In the genomic region with DNA sequence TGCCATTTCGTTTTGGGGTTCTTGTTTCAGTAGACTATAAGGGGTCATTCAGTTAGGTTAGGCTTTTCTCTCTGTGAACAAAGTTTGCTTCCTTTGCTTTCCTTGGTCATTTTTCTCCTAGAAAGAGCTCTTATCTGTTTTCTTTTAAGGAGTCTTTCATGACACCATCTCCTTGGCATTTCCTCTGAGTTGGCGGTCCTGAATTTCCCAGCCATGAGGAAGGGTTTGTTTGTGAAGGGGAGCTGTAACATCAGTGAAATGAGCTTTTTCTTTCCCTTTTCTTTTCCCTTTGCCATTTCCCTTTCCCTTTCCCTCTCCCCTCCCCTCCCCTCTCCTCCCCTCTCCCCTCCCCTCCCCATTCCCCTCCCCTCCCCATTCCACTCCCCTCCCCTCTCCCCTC, we compare ENCODE assay signal across 10 cellular contexts.
A peak's percentile ranks its signal among the peaks of the same experiment; 100 is the strongest.
DNase-seq lines count a peak whose midpoint lies in the region; ATAC-seq lines count a peak whose summit lies in the region.
"Had no signal": no experiment of that assay in that cellular context is flagged by ENCODE, and none has a peak within 500 bp of the region (broad histone marks: within the 10 kb centered on the region; RNA-seq: fewer than 3 reads in every experiment).

No MANE protein-coding gene starts in this region.

- DNase-seq in AG08396 (ENCODE audit: low spot score) (peak; percentile 60), M059J (ENCODE audit: low read depth) (peak; percentile 96), dedifferentiated amniotic fluid mesenchymal stem cell (ENCODE audit: extremely low spot score) (peak; percentile 94), mesendoderm (peak; percentile 92), NCI-H2196 (lab: John Stamatoyannopoulos, UW; ENCODE audit: unreplicated experiment) (no peak), NK-92 (lab: John Stamatoyannopoulos, UW; ENCODE audit: unreplicated experiment) (no peak)
- DNase-seq in activated CD4-positive, alpha-beta T cell treated with anti-CD3 and anti-CD28 coated beads for 36 hours = no peak
- DNase-seq: CD8-positive, alpha-beta memory T cell; nephron progenitor cell had no signal

- peaks cover 77% of the 10 kb centered on the region for H3K79me2 ChIP-seq in mesendoderm (ENCODE audit: control insufficient read depth, insufficient read depth, low read length)

- no peaks in the 10 kb centered on the region for H3K9me3 Mint-ChIP-seq in activated CD4-positive, alpha-beta T cell treated with anti-CD3 and anti-CD28 coated beads for 36 hours (ENCODE audit: low read depth)
- H3K9me3 Mint-ChIP-seq: CD8-positive, alpha-beta memory T cell had no signal

- H3K4me1 Mint-ChIP-seq in activated CD4-positive, alpha-beta T cell treated with anti-CD3 and anti-CD28 coated beads for 36 hours = peaks cover 73% of the 10 kb centered on the region

- no peaks in the 10 kb centered on the region for H3K36me3 ChIP-seq in mesendoderm (ENCODE audit: control insufficient read depth, insufficient read depth, low read length)

- H3K79me1 ChIP-seq in mesendoderm (ENCODE audit: low read length) = peaks cover 16% of the 10 kb centered on the region

- no peak overlapping the region for H3K23ac ChIP-seq in mesendoderm (ENCODE audit: low read length)

- peak overlapping the region; percentile 66 for H3K27ac ChIP-seq in mesendoderm (ENCODE audit: low read depth, low read length)

- H4K8ac ChIP-seq in mesendoderm (ENCODE audit: low read depth, low read length) = no peak overlapping the region

- no peak overlapping the region for H2BK120ac ChIP-seq in mesendoderm (ENCODE audit: low read depth, low read length)

- H3K27ac Mint-ChIP-seq in activated CD4-positive, alpha-beta T cell treated with anti-CD3 and anti-CD28 coated beads for 36 hours = no peak overlapping the region

- no peak overlapping the region for H3K56ac ChIP-seq in mesendoderm (ENCODE audit: low read length)

- no peak for ATAC-seq in activated CD4-positive, alpha-beta T cell treated with anti-CD3 and anti-CD28 coated beads for 36 hours
- ATAC-seq in HG02759 (IDR thresholded peaks at IDR 0.05; ENCODE audit: unreplicated experiment) = no peak

- H3K4me3 Mint-ChIP-seq in activated CD4-positive, alpha-beta T cell treated with anti-CD3 and anti-CD28 coated beads for 36 hours = no peak overlapping the region
- H3K4me3 Mint-ChIP-seq: nephron progenitor cell had no signal

- H3K4ac ChIP-seq in mesendoderm (ENCODE audit: low read depth, low read length) = no peak overlapping the region

- no CpG with 5 or more reads among the region's 2 CpGs for WGBS in mesendoderm (ENCODE audit: extremely low coverage, insufficient coverage, low lambda C conversion rate)

- no peaks in the 10 kb centered on the region for H3K36me3 Mint-ChIP-seq in activated CD4-positive, alpha-beta T cell treated with anti-CD3 and anti-CD28 coated beads for 36 hours (ENCODE audit: low read depth)

- H3K9ac ChIP-seq in mesendoderm (ENCODE audit: low read length) = no peak overlapping the region

- H2AK5ac ChIP-seq in mesendoderm (ENCODE audit: low read length) = no peak overlapping the region

- H3K4me3 ChIP-seq in mesendoderm (ENCODE audit: low read length) = no peak overlapping the region

- no peak overlapping the region for H3K18ac ChIP-seq in mesendoderm (ENCODE audit: low read length)

- H3K27me3 ChIP-seq in mesendoderm (ENCODE audit: insufficient read depth, low read length, poor library complexity) = no peaks in the 10 kb centered on the region

- H3K4me1 ChIP-seq in mesendoderm (ENCODE audit: control insufficient read depth, low read depth, low read length) = peaks cover 11% of the 10 kb centered on the region

- no peak overlapping the region for H2BK15ac ChIP-seq in mesendoderm (replicated peaks; ENCODE audit: low read depth)

- CTCF ChIA-PET in activated CD4-positive, alpha-beta T cell treated with anti-CD3 and anti-CD28 coated beads for 36 hours (lab: Charles Lee) = interaction anchor here (0.6 to 1.7 kb wide), 4 partner anchors 11 to 137 kb away, joined by 3 to 4 read pairs (median 4); no protein-coding TSS in a partner anchor

- intact Hi-C loops in activated CD4-positive, alpha-beta T cell treated with anti-CD3 and anti-CD28 coated beads for 36 hours (cut with DNase I, micrococcal nuclease) = loop anchor here (2.0 to 5.0 kb wide), 4 partner anchors 22 to 68 kb away; no protein-coding TSS in a partner anchor

- no peak overlapping the region for H2BK5ac ChIP-seq in mesendoderm (ENCODE audit: low read length)

- POLR2A ChIA-PET in activated CD4-positive, alpha-beta T cell treated with anti-CD3 and anti-CD28 coated beads for 36 hours (lab: Charles Lee) = no interaction called here

- H3K4me2 ChIP-seq in mesendoderm (ENCODE audit: low read length) = no peak overlapping the region

- no peaks in the 10 kb centered on the region for H3K27me3 Mint-ChIP-seq in activated CD4-positive, alpha-beta T cell treated with anti-CD3 and anti-CD28 coated beads for 36 hours
- H3K27me3 Mint-ChIP-seq: CD8-positive, alpha-beta memory T cell had no signal

- H4K5ac ChIP-seq in mesendoderm (ENCODE audit: low read length) = no peak overlapping the region

Comparison
In these comparisons a context has a peak if more than half of its experiments do, and no peak if none do; other contexts are left out.
1. DNase-seq: peak in AG08396 (single experiment), M059J (single experiment), dedifferentiated amniotic fluid mesenchymal stem cell (single experiment) and mesendoderm (single experiment); none in activated CD4-positive, alpha-beta T cell treated with anti-CD3 and anti-CD28 coated beads for 36 hours (single experiment), NCI-H2196 (single experiment) and NK-92 (single experiment).